6 cellular contexts compared by ENCODE assay signal in genomic region chr11:96081561-96081960, GRCh38.
"Had no signal": no experiment of that assay in that cellular context is flagged by ENCODE, and none has a peak within 500 bp of the region (broad histone marks: within the 10 kb centered on the region; RNA-seq: fewer than 3 reads in every experiment).

No MANE protein-coding gene starts in this region.

- H3K27ac ChIP-seq: HL-60 had no signal

- H3K4me3 Mint-ChIP-seq: IgD-negative memory B cell had no signal

- DNase-seq: IMR-90, KBM-7, KG1 had no signal

- H3K27me3 Mint-ChIP-seq: IgD-negative memory B cell had no signal

- H3K9me3 Mint-ChIP-seq: IgD-negative memory B cell had no signal

- H3K27ac Mint-ChIP-seq: IgD-negative memory B cell had no signal

- H3K36me3 Mint-ChIP-seq: IgD-negative memory B cell had no signal

- FAIRE-seq: HTR-8/SVneo had no signal
